In genomic region chr3:134029256-134029733, GRCh38 we compare ENCODE assay signal across 8 cellular contexts. TPM values are rescaled to one million over a fixed set of nuclear protein-coding genes. Genes with fewer than 3 reads are reported as not detected.
DNase-seq lines count a peak whose midpoint lies in the region; ATAC-seq, FAIRE-seq and TF ChIP-seq lines count a peak whose summit lies in the region.

No MANE protein-coding gene starts in this region.

- H3K36me3 ChIP-seq in SK-N-MC (ENCODE audit: insufficient read depth, low read length) (no peaks in the 10 kb centered on the region), cardiac muscle cell (no peaks in the 10 kb centered on the region), prostate gland (no peaks in the 10 kb centered on the region)

- no peak overlapping the region for H3K9ac ChIP-seq in SK-N-MC (ENCODE audit: insufficient read length)

- FAIRE-seq in GM19239 (lab: Jason Lieb, UNC): no peak

- no peak for TF ChIP-seq POLR2A in prostate gland (IDR thresholded peaks at IDR 0.05)

- DNase-seq in GM19239 (ENCODE audit: insufficient read length, low spot score) (peak; percentile 19), SK-N-MC (ENCODE audit: low read depth, low spot score) (no peak), cardiac muscle cell (ENCODE audit: low read depth in 1 of 2, low spot score in 1 of 2) (peak in 1 of 2 donors; percentile 39), prostate gland (ENCODE audit: low spot score) (no peak), kidney glomerular epithelial cell (lab: John Stamatoyannopoulos, UW) (no peak), hypothalamus (lab: John Stamatoyannopoulos, UW) (no peak), DMS153 treated with DMSO at 0.1 percent for 48 hours (lab: John Stamatoyannopoulos, UW; ENCODE audit: unreplicated experiment) (no peak)

- no peak for ATAC-seq in GM19035 (IDR thresholded peaks at IDR 0.05; ENCODE audit: unreplicated experiment)

- H3K27me3 ChIP-seq in cardiac muscle cell (peaks cover 18% of the 10 kb centered on the region), prostate gland (replicated peaks; ENCODE audit: insufficient read depth) (no peaks in the 10 kb centered on the region)

- TF ChIP-seq CTCF in cardiac muscle cell (IDR thresholded peaks at IDR 0.05; ENCODE audit: low read depth, low read length) (no peak), prostate gland (IDR thresholded peaks at IDR 0.05) (no peak)

- peaks cover 5% of the 10 kb centered on the region for H3K4me1 ChIP-seq in cardiac muscle cell (ENCODE audit: low read depth)
- no peaks in the 10 kb centered on the region for H3K4me1 ChIP-seq in prostate gland (replicated peaks)

- H3K27ac ChIP-seq in SK-N-MC: no peak overlapping the region
- H3K27ac ChIP-seq in cardiac muscle cell: no peak overlapping the region
- peak overlapping the region; percentile 55 to 70 for H3K27ac ChIP-seq in prostate gland

- WGBS in prostate gland: under 1% methylated on average over 39 of the region's 43 CpGs

- H3K9me3 ChIP-seq in SK-N-MC (ENCODE audit: low read depth, low read length) (no peaks in the 10 kb centered on the region), cardiac muscle cell (ENCODE audit: low read depth) (no peaks in the 10 kb centered on the region), prostate gland (no peaks in the 10 kb centered on the region)

- peak overlapping the region; percentile 72 for H3K4me3 ChIP-seq in SK-N-MC
- H3K4me3 ChIP-seq in cardiac muscle cell: peak overlapping the region; percentile 64
- H3K4me3 ChIP-seq in prostate gland: peak overlapping the region; percentile 53 to 54

- intact Hi-C loops in prostate gland (cut with DNase I): no loop called here

RNA-seq across cellular contexts. Expression of gene SLCO2A1, which starts 0.4 kb away (rescaled TPM):
- total RNA-seq in cardiac muscle cell (0.49 and 5.1 TPM in 2 replicates), prostate gland (10 to 100 TPM; 15.9 to 46.7 TPM)
- polyA plus RNA-seq in cardiac muscle cell: 6.1 and 9.0 TPM in 2 replicates

Comparison
In these comparisons a context has a peak if more than half of its experiments do, and no peak if none do; other contexts are left out.
1. H3K27ac ChIP-seq: peak in prostate gland (2 of 2); none in SK-N-MC (single experiment) and cardiac muscle cell (single experiment).
2. Peak in every context shown above with its lines, with median percentiles within 50 percentile points of each other: H3K4me3 ChIP-seq.